ENCODE assay signal across 12 cellular contexts in genomic region chr21:31397515-31397926, GRCh38. TPM values are rescaled to one million over a fixed set of nuclear protein-coding genes. Genes with fewer than 3 reads are reported as not detected.
DNase-seq lines count a peak whose midpoint lies in the region; ATAC-seq and TF ChIP-seq lines count a peak whose summit lies in the region.
"Had no signal": no experiment of that assay in that cellular context is flagged by ENCODE, and none has a peak within 500 bp of the region (broad histone marks: within the 10 kb centered on the region; RNA-seq: fewer than 3 reads in every experiment).

No MANE protein-coding gene starts in this region.

- H3K36me3 Mint-ChIP-seq in brain = no peaks in the 10 kb centered on the region

- no CpG with 5 or more reads among the region's 5 CpGs for WGBS in neuronal stem cell (ENCODE audit: extremely low coverage in 2 of 2, insufficient read length in 2 of 2, insufficient replicate concordance in 1 of 2), 2 donors

- H3K4me2 ChIP-seq in neuronal stem cell (ENCODE audit: insufficient read depth, low read length, poor library complexity, severe bottlenecking) = no peak overlapping the region

- peaks cover 39% of the 10 kb centered on the region for H3K4me1 Mint-ChIP-seq in brain

- H4K8ac ChIP-seq in neuronal stem cell (ENCODE audit: low read depth, low read length) = no peak overlapping the region

- peaks cover 23 to 33% of the 10 kb centered on the region in 2 donors for H3K4me1 ChIP-seq in neuronal stem cell (ENCODE audit: control insufficient read depth in 2 of 2, insufficient read depth in 1 of 2, low read depth in 1 of 2, low read length in 2 of 2)
- H3K4me1 ChIP-seq: gastroesophageal sphincter had no signal

- H2AK5ac ChIP-seq in neuronal stem cell (ENCODE audit: low read depth, low read length) = no peak overlapping the region

- H3K9ac ChIP-seq in neuronal stem cell (ENCODE audit: low read depth, low read length, poor library complexity) = no peak overlapping the region

- H3K27me3 Mint-ChIP-seq in brain = peaks cover 4% of the 10 kb centered on the region

- no peak overlapping the region for H2BK120ac ChIP-seq in neuronal stem cell (ENCODE audit: low read depth, low read length)

- no peak overlapping the region for H3K23ac ChIP-seq in neuronal stem cell (ENCODE audit: low read depth, low read length, poor library complexity)

- peak; percentile 49 to 69 for DNase-seq in NCI-H524 (lab: John Stamatoyannopoulos, UW)
- DNase-seq in NCI-H524 treated with DMSO at 0.1 percent for 48 hours (lab: John Stamatoyannopoulos, UW) = no peak
- DNase-seq in NCI-H146 (lab: John Stamatoyannopoulos, UW) = peak; percentile 65
- DNase-seq in neuronal stem cell (ENCODE audit: low spot score) = no peak
- DNase-seq in T-helper 9 cell = no peak
- no peak for DNase-seq in NCI-H774 (lab: John Stamatoyannopoulos, UW)
- DNase-seq: activated T-cell treated with anti-CD3 and anti-CD28 coated beads for 4 hours; NCI-H1436; stimulated activated CD8-positive, alpha-beta memory T cell treated with anti-CD3 and anti-CD28 coated beads, Interleukin-4, amount 100 ng/mL, for 48 hours had no signal

- no peak overlapping the region for H2BK5ac ChIP-seq in neuronal stem cell (ENCODE audit: low read length)

- H3K9me3 ChIP-seq in neuronal stem cell (replicated peaks in 1 of 2; ENCODE audit: control insufficient read depth in 2 of 2, insufficient read depth in 1 of 2, low read depth in 1 of 2, low read length in 2 of 2) = peaks cover 0 to 1% of the 10 kb centered on the region in 2 donors
- H3K9me3 ChIP-seq: gastroesophageal sphincter had no signal

- H3K14ac ChIP-seq in neuronal stem cell (ENCODE audit: low read length) = no peak overlapping the region

- ATAC-seq in HG03354 (IDR thresholded peaks at IDR 0.05; ENCODE audit: poor library complexity, severe bottlenecking, unreplicated experiment) = no peak
- ATAC-seq: gastroesophageal sphincter had no signal

- TF ChIP-seq CTCF in brain (conservative IDR thresholded peaks at IDR 0.05) = no peak

- H3K79me1 ChIP-seq in neuronal stem cell (ENCODE audit: low read depth, low read length) = no peaks in the 10 kb centered on the region

- H3K27ac ChIP-seq in neuronal stem cell (replicated peaks; ENCODE audit: low read length) = peak overlapping the region; percentile 50
- H3K27ac ChIP-seq: gastroesophageal sphincter had no signal

- H4K91ac ChIP-seq in neuronal stem cell (ENCODE audit: low read depth, low read length, poor library complexity) = no peak overlapping the region

- H3K27me3 ChIP-seq in neuronal stem cell (ENCODE audit: control insufficient read depth in 3 of 3, insufficient read depth in 3 of 3, low read depth in 1 of 3, low read length in 3 of 3) = no peaks in the 10 kb centered on the region

- no peak overlapping the region for H3K18ac ChIP-seq in neuronal stem cell (ENCODE audit: low read length)

- peak overlapping the region; percentile 4 to 84 (median 30) for H3K27ac Mint-ChIP-seq in brain

- no peak overlapping the region for H2BK12ac ChIP-seq in neuronal stem cell (ENCODE audit: low read length)

- H3K9me3 Mint-ChIP-seq in brain = peaks cover 0 to 3% (median 0%) of the 10 kb centered on the region in 5 experiments

- H2AFZ ChIP-seq in neuronal stem cell (ENCODE audit: low read length) = peak overlapping the region; percentile 9

- no peaks in the 10 kb centered on the region for H3K36me3 ChIP-seq in neuronal stem cell (replicated peaks in 1 of 2; ENCODE audit: control insufficient read depth in 2 of 2, insufficient read depth in 2 of 2, low read length in 2 of 2)
- H3K36me3 ChIP-seq: gastroesophageal sphincter had no signal

- H3K4ac ChIP-seq in neuronal stem cell (ENCODE audit: low read length) = no peak overlapping the region

- peak overlapping the region in 1 of 5 experiments; percentile 58 for H3K4me3 Mint-ChIP-seq in brain

- no peak overlapping the region for H2BK15ac ChIP-seq in neuronal stem cell (ENCODE audit: low read length)

- H3K4me3 ChIP-seq in neuronal stem cell (ENCODE audit: low read length in 2 of 2) = no peak overlapping the region
- H3K4me3 ChIP-seq: gastroesophageal sphincter had no signal

RNA-seq across cellular contexts. Expression of gene TIAM1, which starts 53.5 kb away (rescaled TPM):
- polyA plus RNA-seq in brain (ENCODE audit: insufficient read depth, low read depth, low replicate concordance) = 47.1 TPM
- 37.7 TPM for polyA plus RNA-seq in neuronal stem cell (2013, experiment 1 of 2)
- 35.9 TPM for polyA plus RNA-seq in neuronal stem cell (2013, experiment 2 of 2)

Comparison
In these comparisons a context has a peak if more than half of its experiments do, and no peak if none do; other contexts are left out.
1. DNase-seq: peak in NCI-H524 (2 of 2) and NCI-H146 (single experiment); none in NCI-H524 treated with DMSO at 0.1 percent for 48 hours (single experiment), neuronal stem cell (single experiment), T-helper 9 cell (single experiment) and NCI-H774 (single experiment).